ENCODE assay signal across 19 cellular contexts in genomic region chr18:45447364-45448265, GRCh38.
A peak's percentile ranks its signal among the peaks of the same experiment; 100 is the strongest.
DNase-seq lines count a peak whose midpoint lies in the region; ATAC-seq and TF ChIP-seq lines count a peak whose summit lies in the region.
"Had no signal": no experiment of that assay in that cellular context is flagged by ENCODE, and none has a peak within 500 bp of the region (broad histone marks: within the 10 kb centered on the region; RNA-seq: fewer than 3 reads in every experiment).

No MANE protein-coding gene starts in this region.

- H3K9me3 Mint-ChIP-seq in GM23338: no peaks in the 10 kb centered on the region
- H3K9me3 Mint-ChIP-seq: CD4-positive, alpha-beta T cell had no signal

- no peaks in the 10 kb centered on the region for H3K36me3 Mint-ChIP-seq in GM23338 (ENCODE audit: low read depth)
- H3K36me3 Mint-ChIP-seq: IgD-negative memory B cell had no signal

- H3K4me1 ChIP-seq in GM23338 (ENCODE audit: insufficient read depth) (no peaks in the 10 kb centered on the region), osteoblast (ENCODE audit: insufficient read depth, low read length) (peaks cover 4% of the 10 kb centered on the region)
- H3K4me1 ChIP-seq: A549 had no signal

- H3K4me3 ChIP-seq in GM23338 (no peak overlapping the region), kidney epithelial cell (ENCODE audit: low read depth, low read length) (no peak overlapping the region), osteoblast (ENCODE audit: insufficient read depth, low read length) (no peak overlapping the region), brain microvascular endothelial cell (ENCODE audit: low read depth, low read length) (no peak overlapping the region)
- H3K4me3 ChIP-seq: A549 had no signal

- H3K27ac ChIP-seq in GM23338 (ENCODE audit: low read depth) (no peak overlapping the region), VCaP (peak overlapping the region; percentile 16; the same call in 1 of the 2 replicates), osteoblast (ENCODE audit: low read depth, low read length) (no peak overlapping the region), brain microvascular endothelial cell (no peak overlapping the region)
- H3K27ac ChIP-seq: A549 had no signal

- ATAC-seq in GM23338 (no peak), GM21360 (IDR thresholded peaks at IDR 0.05; ENCODE audit: unreplicated experiment) (no peak)
- ATAC-seq: A549, PC-3 had no signal

- H3K4me3 Mint-ChIP-seq in GM23338: no peak overlapping the region
- H3K4me3 Mint-ChIP-seq: CD4-positive, alpha-beta T cell; IgD-negative memory B cell had no signal

- no peak overlapping the region for H3K4me2 ChIP-seq in GM23338
- no peak overlapping the region for H3K4me2 ChIP-seq in osteoblast (ENCODE audit: insufficient read depth, low read length)
- H3K4me2 ChIP-seq: A549 had no signal

- in situ Hi-C loops in brain microvascular endothelial cell (cut with HindIII; ENCODE audit: low pct_ligation_motif_present, low sequenced_read_pairs): no loop called here

- H3K9me2 ChIP-seq in GM23338 (ENCODE audit: insufficient read depth): no peaks in the 10 kb centered on the region; the same call in 1 of the 2 replicates

- H3K9me3 ChIP-seq in osteoblast (ENCODE audit: low read depth, low read length): no peaks in the 10 kb centered on the region
- H3K9me3 ChIP-seq: A549 had no signal

- H3K27me3 ChIP-seq in GM23338 (ENCODE audit: insufficient read depth) (no peaks in the 10 kb centered on the region), kidney epithelial cell (ENCODE audit: control insufficient read depth, insufficient read depth, low read length) (no peaks in the 10 kb centered on the region), osteoblast (ENCODE audit: insufficient read depth, low read length) (peaks cover 4% of the 10 kb centered on the region), brain microvascular endothelial cell (replicated peaks) (no peaks in the 10 kb centered on the region)

- no peaks in the 10 kb centered on the region for H4K20me1 ChIP-seq in GM23338 (replicated peaks; ENCODE audit: insufficient read depth)
- H4K20me1 ChIP-seq in osteoblast (ENCODE audit: insufficient read depth, low read length): no peaks in the 10 kb centered on the region

- H3K36me3 ChIP-seq in GM23338 (ENCODE audit: insufficient read depth) (no peaks in the 10 kb centered on the region), kidney epithelial cell (ENCODE audit: control insufficient read depth, insufficient read depth, low read length) (no peaks in the 10 kb centered on the region), osteoblast (ENCODE audit: insufficient read depth, low read length) (no peaks in the 10 kb centered on the region), brain microvascular endothelial cell (replicated peaks) (no peaks in the 10 kb centered on the region)

- no peaks in the 10 kb centered on the region for H3F3A ChIP-seq in GM23338 (replicated peaks; ENCODE audit: low read depth)

- peak overlapping the region; percentile 69; the same call in 1 of the 2 replicates for H2AFZ ChIP-seq in GM23338
- no peak overlapping the region for H2AFZ ChIP-seq in osteoblast (ENCODE audit: low read length)

- DNase-seq in GM23338 (ENCODE audit: low spot score): no peak
- peak; percentile 4 for DNase-seq in kidney epithelial cell (ENCODE audit: low read depth)
- DNase-seq in osteoblast (ENCODE audit: insufficient read length, low spot score, missing footprints): peak; percentile 42
- DNase-seq in NCI-H2107 (lab: John Stamatoyannopoulos, UW): no peak
- DNase-seq in brain microvascular endothelial cell: no peak
- DNase-seq in AG08395 (ENCODE audit: low spot score): no peak
- DNase-seq: CD4-positive, alpha-beta T cell; COR-L47; DMS79; NCI-H1694 treated with DMSO at 0.1 percent for 48 hours; NCI-H2227 treated with DMSO at 0.1 percent for 48 hours; NCI-H510A treated with DMSO at 0.1 percent for 48 hours; PC-3; RPMI8226; SHP77 had no signal

- H3K79me2 ChIP-seq in GM23338 (replicated peaks; ENCODE audit: insufficient read depth) (no peaks in the 10 kb centered on the region), osteoblast (ENCODE audit: insufficient read depth, low read length) (no peaks in the 10 kb centered on the region)

- peaks cover 4% of the 10 kb centered on the region; the same call in 1 of the 3 replicates for H3K4me1 Mint-ChIP-seq in GM23338
- H3K4me1 Mint-ChIP-seq: IgD-negative memory B cell had no signal

- TF ChIP-seq CTCF in GM23338 (conservative IDR thresholded peaks at IDR 0.05; ENCODE audit: low read depth in 2 of 2) (no peak), VCaP (conservative IDR thresholded peaks at IDR 0.05) (no peak), kidney epithelial cell (IDR thresholded peaks at IDR 0.05; ENCODE audit: insufficient read depth, low read length, poor library complexity, severe bottlenecking) (no peak), osteoblast (IDR thresholded peaks at IDR 0.05; ENCODE audit: extremely low read depth, low read depth, low read length) (no peak), brain microvascular endothelial cell (IDR thresholded peaks at IDR 0.05; ENCODE audit: low read depth, low read length, missing control alignments) (no peak)

- no peak overlapping the region for H3K27ac Mint-ChIP-seq in GM23338
- H3K27ac Mint-ChIP-seq: CD4-positive, alpha-beta T cell; IgD-negative memory B cell had no signal

- peaks cover 2% of the 10 kb centered on the region for H3K27me3 Mint-ChIP-seq in GM23338 (ENCODE audit: insufficient read depth, low read depth, poor library complexity)

TF ChIP-seq in GM23338, 12 proteins besides CTCF, POLR2A, EP300 and RAD21:
- no peak for TF ChIP-seq ZNF462 (CRISPR knock-in tag; IDR thresholded peaks at IDR 0.05)

Comparison
In these comparisons a context has a peak if more than half of its experiments do, and no peak if none do; other contexts are left out.
1. DNase-seq: peak in kidney epithelial cell (single experiment) and osteoblast (single experiment); none in GM23338 (single experiment), NCI-H2107 (single experiment), brain microvascular endothelial cell (single experiment) and AG08395 (single experiment).